In the genomic region with DNA sequence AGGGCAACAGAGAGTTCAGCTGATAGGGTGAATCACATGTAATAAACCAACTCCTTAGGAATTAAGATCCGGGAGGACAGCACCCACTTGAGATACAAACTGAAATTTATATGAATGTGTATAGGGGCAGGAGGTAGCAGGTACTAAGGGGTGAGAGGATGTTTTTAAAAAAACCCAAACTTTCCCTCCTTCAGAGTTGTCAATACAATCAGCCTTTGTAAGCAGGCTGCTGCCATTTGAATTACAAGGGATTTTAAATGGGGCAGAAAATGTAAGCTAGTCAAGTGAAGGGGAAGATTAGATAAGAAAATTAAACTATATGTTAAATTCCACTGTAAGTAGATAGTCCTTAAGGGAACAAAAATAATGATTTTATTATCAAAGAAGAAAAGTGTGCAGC, we compare ENCODE assay signal across 7 cellular contexts.
"Had no signal": no experiment of that assay in that cellular context is flagged by ENCODE, and none has a peak within 500 bp of the region (broad histone marks: within the 10 kb centered on the region; RNA-seq: fewer than 3 reads in every experiment).

No MANE protein-coding gene starts in this region.

- H3K4me3 ChIP-seq: GM23248 had no signal

- H3K27ac Mint-ChIP-seq: IgD-negative memory B cell had no signal

- H3K4me3 Mint-ChIP-seq: H9, IgD-negative memory B cell had no signal

- H3K4me1 Mint-ChIP-seq: IgD-negative memory B cell had no signal

- H3K27me3 Mint-ChIP-seq: IgD-negative memory B cell had no signal

- H3K27ac ChIP-seq: GM23248, KMS-11 had no signal

- DNase-seq: GM23248, H9, HCEC 1CT, KBM-7 had no signal

- H3K4me2 ChIP-seq: KMS-11 had no signal

- H2AFZ ChIP-seq: GM23248 had no signal

- ATAC-seq: HepG2 had no signal

- H3K36me3 Mint-ChIP-seq: IgD-negative memory B cell had no signal

- H3K9ac ChIP-seq: GM23248, KMS-11 had no signal
